In the genomic region with DNA sequence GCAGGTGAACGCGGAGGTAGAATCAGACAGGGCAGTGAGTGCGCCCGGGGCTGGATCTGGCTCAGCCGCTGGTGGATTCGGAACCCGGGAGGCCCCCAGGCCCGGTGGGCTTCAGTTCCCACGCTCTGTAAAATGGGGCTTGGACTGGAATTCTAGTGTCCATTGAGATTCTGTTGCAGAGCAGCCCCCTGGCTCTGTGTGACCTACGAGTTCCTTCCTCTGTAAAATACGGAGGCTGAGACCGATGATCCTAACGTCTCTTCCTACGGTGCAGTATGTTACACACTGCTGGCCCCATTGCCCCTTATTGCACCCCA, we compare ENCODE assay signal across 8 cellular contexts. TPM values are rescaled to one million over a fixed set of nuclear protein-coding genes. Genes with fewer than 3 reads are reported as not detected.
DNase-seq lines count a peak whose midpoint lies in the region; ATAC-seq, FAIRE-seq and TF ChIP-seq lines count a peak whose summit lies in the region.

No MANE protein-coding gene starts in this region.

- peak overlapping the region; percentile 80 for H3K9ac ChIP-seq in keratinocyte (ENCODE audit: control insufficient read depth, extremely low read depth, insufficient read depth, low read length)

- peak overlapping the region; percentile 100 for H3K4me2 ChIP-seq in keratinocyte (ENCODE audit: control insufficient read depth, extremely low read depth, insufficient read depth, low read depth, low read length)

- CTCF ChIA-PET in activated CD4-positive, alpha-beta T cell treated with anti-CD3 and anti-CD28 coated beads, Interleukin-2, amount 10 ng/mL, durations not matched to agents 7 days and 5 days (lab: Charles Lee): interaction anchor here (0.6 to 6.4 kb wide), 40 partner anchors 8 to 1189 kb away, joined by 3 to 72 read pairs (median 6); a partner anchor contains a TSS

- peak overlapping the region; percentile 95 for H3K4me3 Mint-ChIP-seq in activated CD4-positive, alpha-beta T cell treated with anti-CD3 and anti-CD28 coated beads, Interleukin-2, amount 10 ng/mL, durations not matched to agents 7 days and 5 days
- peak overlapping the region; percentile 94 for H3K4me3 Mint-ChIP-seq in activated T-helper 1 cell treated with anti-CD3 and anti-CD28 coated beads, Interleukin-12 subunit alpha, Interleukin-12 subunit beta, Interleukin-2, Interleukin-4 antibody, amounts not matched to agents 30 ng/mL and 10 ng/mL and 1 ng/mL, durations not matched to agents 14 hours and 24 hours and 36 hours

- H3K36me3 ChIP-seq in keratinocyte (ENCODE audit: control insufficient read depth in 2 of 2, extremely low read depth in 1 of 2, insufficient read depth in 2 of 2, low read length in 2 of 2): peaks cover 0 to 4% of the 10 kb centered on the region in 2 experiments
- no peaks in the 10 kb centered on the region for H3K36me3 ChIP-seq in suprapubic skin

- TF ChIP-seq CTCF in keratinocyte (optimal IDR thresholded peaks at IDR 0.05 in 1 of 3, IDR thresholded peaks at IDR 0.05 in 1 of 3, conservative IDR thresholded peaks at IDR 0.05 in 1 of 3; ENCODE audit: extremely low read depth in 1 of 3, insufficient read depth in 2 of 3, low read length in 3 of 3) (no peak), suprapubic skin (IDR thresholded peaks at IDR 0.05) (no peak), GM20000 (IDR thresholded peaks at IDR 0.05; ENCODE audit: extremely low read depth, missing control alignments) (no peak)

- POLR2A ChIA-PET in activated CD4-positive, alpha-beta T cell treated with anti-CD3 and anti-CD28 coated beads, Interleukin-2, amount 10 ng/mL, durations not matched to agents 7 days and 5 days (lab: Charles Lee): interaction anchor here (0.8 kb wide), 1 partner anchor 72 kb away, joined by 5 read pairs; no protein-coding TSS in a partner anchor

- no peak overlapping the region for H3K27ac Mint-ChIP-seq in activated CD4-positive, alpha-beta T cell treated with anti-CD3 and anti-CD28 coated beads, Interleukin-2, amount 10 ng/mL, durations not matched to agents 7 days and 5 days
- H3K27ac Mint-ChIP-seq in activated T-helper 1 cell treated with anti-CD3 and anti-CD28 coated beads, Interleukin-12 subunit alpha, Interleukin-12 subunit beta, Interleukin-2, Interleukin-4 antibody, amounts not matched to agents 30 ng/mL and 10 ng/mL and 1 ng/mL, durations not matched to agents 14 hours and 24 hours and 36 hours: no peak overlapping the region

- H3K4me1 Mint-ChIP-seq in activated CD4-positive, alpha-beta T cell treated with anti-CD3 and anti-CD28 coated beads, Interleukin-2, amount 10 ng/mL, durations not matched to agents 7 days and 5 days: peaks cover 36% of the 10 kb centered on the region
- peaks cover 30% of the 10 kb centered on the region for H3K4me1 Mint-ChIP-seq in activated T-helper 1 cell treated with anti-CD3 and anti-CD28 coated beads, Interleukin-12 subunit alpha, Interleukin-12 subunit beta, Interleukin-2, Interleukin-4 antibody, amounts not matched to agents 30 ng/mL and 10 ng/mL and 1 ng/mL, durations not matched to agents 14 hours and 24 hours and 36 hours (ENCODE audit: low read depth)

- peak overlapping the region; percentile 58 for H3K27ac ChIP-seq in keratinocyte (ENCODE audit: control insufficient read depth, insufficient read depth, low read length)
- peak overlapping the region; percentile 91 for H3K27ac ChIP-seq in suprapubic skin

- peak overlapping the region; percentile 81 to 94 (median 82) for H3K4me3 ChIP-seq in keratinocyte (ENCODE audit: control insufficient read depth in 2 of 3, extremely low read depth in 1 of 3, insufficient read depth in 2 of 3, low read depth in 1 of 3, low read length in 3 of 3)
- peak overlapping the region; percentile 92 for H3K4me3 ChIP-seq in suprapubic skin

- H3K9me3 Mint-ChIP-seq in activated CD4-positive, alpha-beta T cell treated with anti-CD3 and anti-CD28 coated beads, Interleukin-2, amount 10 ng/mL, durations not matched to agents 7 days and 5 days: no peaks in the 10 kb centered on the region
- no peaks in the 10 kb centered on the region for H3K9me3 Mint-ChIP-seq in activated T-helper 1 cell treated with anti-CD3 and anti-CD28 coated beads, Interleukin-12 subunit alpha, Interleukin-12 subunit beta, Interleukin-2, Interleukin-4 antibody, amounts not matched to agents 30 ng/mL and 10 ng/mL and 1 ng/mL, durations not matched to agents 14 hours and 24 hours and 36 hours

- TF ChIP-seq EP300 in suprapubic skin (IDR thresholded peaks at IDR 0.05): no peak

- 0% methylated on average over 7 of the region's 14 CpGs for WGBS in suprapubic skin

- no peaks in the 10 kb centered on the region for H4K20me1 ChIP-seq in keratinocyte (ENCODE audit: control insufficient read depth, extremely low read depth, insufficient read depth, low read length)

- H3K4me1 ChIP-seq in keratinocyte (ENCODE audit: control insufficient read depth, extremely low read depth, insufficient read depth, low read length) (peaks cover 28% of the 10 kb centered on the region), suprapubic skin (peaks cover 48% of the 10 kb centered on the region)

- peaks cover 1% of the 10 kb centered on the region for H3K36me3 Mint-ChIP-seq in activated CD4-positive, alpha-beta T cell treated with anti-CD3 and anti-CD28 coated beads, Interleukin-2, amount 10 ng/mL, durations not matched to agents 7 days and 5 days (ENCODE audit: low read depth)
- H3K36me3 Mint-ChIP-seq in activated T-helper 1 cell treated with anti-CD3 and anti-CD28 coated beads, Interleukin-12 subunit alpha, Interleukin-12 subunit beta, Interleukin-2, Interleukin-4 antibody, amounts not matched to agents 30 ng/mL and 10 ng/mL and 1 ng/mL, durations not matched to agents 14 hours and 24 hours and 36 hours (ENCODE audit: low read depth): no peaks in the 10 kb centered on the region

- H2AFZ ChIP-seq in keratinocyte (ENCODE audit: control insufficient read depth, low read length): peak overlapping the region; percentile 94

- H3K27me3 ChIP-seq in keratinocyte (ENCODE audit: control insufficient read depth, extremely low read depth, insufficient read depth, low read length) (no peaks in the 10 kb centered on the region), suprapubic skin (no peaks in the 10 kb centered on the region)

- H3K9me1 ChIP-seq in keratinocyte (ENCODE audit: control insufficient read depth, extremely low read depth, insufficient read depth, low read length): no peaks in the 10 kb centered on the region

- DNase-seq in activated CD4-positive, alpha-beta T cell treated with anti-CD3 and anti-CD28 coated beads, Interleukin-2, amount 10 ng/mL, durations not matched to agents 7 days and 5 days: no peak
- no peak for DNase-seq in activated CD4-positive, alpha-beta T cell treated with anti-CD3 and anti-CD28 coated beads for 48 hours
- DNase-seq in activated T-helper 1 cell treated with anti-CD3 and anti-CD28 coated beads, Interleukin-12 subunit alpha, Interleukin-12 subunit beta, Interleukin-2, Interleukin-4 antibody, amounts not matched to agents 30 ng/mL and 10 ng/mL and 1 ng/mL, durations not matched to agents 14 hours and 24 hours and 36 hours (ENCODE audit: low spot score): no peak
- no peak for DNase-seq in keratinocyte (ENCODE audit: low read depth, low spot score)
- DNase-seq in suprapubic skin (ENCODE audit: low spot score in 2 of 2): peak in 1 of 2 donors; percentile 16
- DNase-seq in GM20000 (ENCODE audit: low spot score): no peak

- ATAC-seq in GM21367 (IDR thresholded peaks at IDR 0.05; ENCODE audit: unreplicated experiment) (no peak), HG03280 (IDR thresholded peaks at IDR 0.05; ENCODE audit: unreplicated experiment) (no peak)

- dilution Hi-C loops in keratinocyte (cut with MboI; ENCODE audit: extremely low pct_ligation_motif_present, low sequenced_read_pairs): no loop called here

- no peaks in the 10 kb centered on the region for H3K9me3 ChIP-seq in keratinocyte (ENCODE audit: control insufficient read depth, low read depth, low read length)
- H3K9me3 ChIP-seq in suprapubic skin: no peaks in the 10 kb centered on the region

- intact Hi-C loops in activated T-helper 1 cell treated with anti-CD3 and anti-CD28 coated beads, Interleukin-12 subunit alpha, Interleukin-12 subunit beta, Interleukin-2, Interleukin-4 antibody, amounts not matched to agents 30 ng/mL and 10 ng/mL and 1 ng/mL, durations not matched to agents 14 hours and 24 hours and 36 hours (cut with micrococcal nuclease): no loop called here

- H3K27me3 Mint-ChIP-seq in activated CD4-positive, alpha-beta T cell treated with anti-CD3 and anti-CD28 coated beads, Interleukin-2, amount 10 ng/mL, durations not matched to agents 7 days and 5 days: peaks cover 3% of the 10 kb centered on the region
- H3K27me3 Mint-ChIP-seq in activated T-helper 1 cell treated with anti-CD3 and anti-CD28 coated beads, Interleukin-12 subunit alpha, Interleukin-12 subunit beta, Interleukin-2, Interleukin-4 antibody, amounts not matched to agents 30 ng/mL and 10 ng/mL and 1 ng/mL, durations not matched to agents 14 hours and 24 hours and 36 hours (ENCODE audit: insufficient read depth): peaks cover 4% of the 10 kb centered on the region

- TF ChIP-seq POLR2A in suprapubic skin (IDR thresholded peaks at IDR 0.05): no peak

- no peak for FAIRE-seq in keratinocyte (lab: Jason Lieb, UNC)

- H3K79me2 ChIP-seq in keratinocyte (ENCODE audit: control insufficient read depth, insufficient read depth, low read length): peaks cover 5% of the 10 kb centered on the region

RNA-seq across cellular contexts. Expression of a gene that starts 14.9 kb away (rescaled TPM):
- total RNA-seq in activated CD4-positive, alpha-beta T cell treated with anti-CD3 and anti-CD28 coated beads, Interleukin-2, amount 10 ng/mL, durations not matched to agents 7 days and 5 days: 1 to 10 TPM; 8.2 to 9.6 TPM
- total RNA-seq in activated T-helper 1 cell treated with anti-CD3 and anti-CD28 coated beads, Interleukin-12 subunit alpha, Interleukin-12 subunit beta, Interleukin-2, Interleukin-4 antibody, amounts not matched to agents 30 ng/mL and 10 ng/mL and 1 ng/mL, durations not matched to agents 14 hours and 24 hours and 36 hours: 9.2 and 9.4 TPM in 2 replicates
- 20.5 to 39.2 TPM (median 24.8 TPM) in 3 replicates for polyA plus RNA-seq in keratinocyte
- 11.2 TPM for polyA plus RNA-seq in keratinocyte (2011; ENCODE audit: low read depth)
- 12.1 and 25.9 TPM in 2 replicates for polyA plus RNA-seq in keratinocyte (2011; cell fraction: cytosol; rRNA removed)
- polyA plus RNA-seq in keratinocyte (2011; cell fraction: nucleus; rRNA removed): 55.6 and 73.3 TPM in 2 replicates
- polyA plus RNA-seq in keratinocyte (2012; ENCODE audit: low replicate concordance): 42.9 and 52.4 TPM in 2 replicates
- 22.4 to 37.8 TPM (median 30.0 TPM) in 3 replicates for polyA minus RNA-seq in keratinocyte
- polyA minus RNA-seq in keratinocyte (2011; cell fraction: cytosol; rRNA and poly(A)+ RNA removed): 49.9 TPM
- polyA minus RNA-seq in keratinocyte (2011; cell fraction: nucleus; rRNA and poly(A)+ RNA removed): 29.0 and 32.8 TPM in 2 replicates
- 100 to 1,000 TPM in 1 of 4 donors, 10 to 100 TPM in 3; 49.4 to 107 (median 63.9) TPM for total RNA-seq in suprapubic skin

RNA-seq across cellular contexts. Expression of a gene that starts 29.1 kb away (rescaled TPM):
- total RNA-seq in activated CD4-positive, alpha-beta T cell treated with anti-CD3 and anti-CD28 coated beads, Interleukin-2, amount 10 ng/mL, durations not matched to agents 7 days and 5 days: 100 to 1,000 TPM; 135 to 194 TPM
- 124 and 129 TPM in 2 replicates for total RNA-seq in activated T-helper 1 cell treated with anti-CD3 and anti-CD28 coated beads, Interleukin-12 subunit alpha, Interleukin-12 subunit beta, Interleukin-2, Interleukin-4 antibody, amounts not matched to agents 30 ng/mL and 10 ng/mL and 1 ng/mL, durations not matched to agents 14 hours and 24 hours and 36 hours
- 18.1 to 40.1 TPM (median 25.0 TPM) in 3 replicates for polyA plus RNA-seq in keratinocyte
- polyA plus RNA-seq in keratinocyte (2011; ENCODE audit: low read depth): 26.3 TPM
- 11.4 and 22.0 TPM in 2 replicates for polyA plus RNA-seq in keratinocyte (2011; cell fraction: cytosol; rRNA removed)
- 58.2 and 67.9 TPM in 2 replicates for polyA plus RNA-seq in keratinocyte (2011; cell fraction: nucleus; rRNA removed)
- 16.9 and 35.5 TPM in 2 replicates for polyA plus RNA-seq in keratinocyte (2012; ENCODE audit: low replicate concordance)
- polyA minus RNA-seq in keratinocyte: 18.7 to 32.6 TPM (median 20.1 TPM) in 3 replicates
- 17.8 TPM for polyA minus RNA-seq in keratinocyte (2011; cell fraction: cytosol; rRNA and poly(A)+ RNA removed)
- 29.3 and 30.3 TPM in 2 replicates for polyA minus RNA-seq in keratinocyte (2011; cell fraction: nucleus; rRNA and poly(A)+ RNA removed)
- 100 to 1,000 TPM in 1 of 4 donors, 10 to 100 TPM in 3; 55.7 to 154 (median 77.2) TPM for total RNA-seq in suprapubic skin

RNA-seq across cellular contexts. Expression of a gene that starts 35.1 kb away (rescaled TPM):
- total RNA-seq in activated CD4-positive, alpha-beta T cell treated with anti-CD3 and anti-CD28 coated beads, Interleukin-2, amount 10 ng/mL, durations not matched to agents 7 days and 5 days: 10 to 100 TPM; 52.7 to 53.7 TPM
- total RNA-seq in activated T-helper 1 cell treated with anti-CD3 and anti-CD28 coated beads, Interleukin-12 subunit alpha, Interleukin-12 subunit beta, Interleukin-2, Interleukin-4 antibody, amounts not matched to agents 30 ng/mL and 10 ng/mL and 1 ng/mL, durations not matched to agents 14 hours and 24 hours and 36 hours: 36.7 and 39.8 TPM in 2 replicates
- polyA plus RNA-seq in keratinocyte: 35.7 to 60.9 TPM (median 43.3 TPM) in 3 replicates
- polyA plus RNA-seq in keratinocyte (2011; ENCODE audit: low read depth): 6.0 TPM
- 46.0 and 102 TPM in 2 replicates for polyA plus RNA-seq in keratinocyte (2011; cell fraction: cytosol; rRNA removed)
- 62.8 and 80.0 TPM in 2 replicates for polyA plus RNA-seq in keratinocyte (2011; cell fraction: nucleus; rRNA removed)
- 71.4 and 79.2 TPM in 2 replicates for polyA plus RNA-seq in keratinocyte (2012; ENCODE audit: low replicate concordance)
- polyA minus RNA-seq in keratinocyte: 8.5 to 13.1 TPM (median 9.6 TPM) in 3 replicates
- 37.6 TPM for polyA minus RNA-seq in keratinocyte (2011; cell fraction: cytosol; rRNA and poly(A)+ RNA removed)
- polyA minus RNA-seq in keratinocyte (2011; cell fraction: nucleus; rRNA and poly(A)+ RNA removed): 15.4 and 16.5 TPM in 2 replicates
- total RNA-seq in suprapubic skin: 10 to 100 TPM; 54.5 to 75.7 (median 65.0) TPM

RNA-seq across cellular contexts. Expression of a gene that starts 51.9 kb away (rescaled TPM):
- total RNA-seq in activated CD4-positive, alpha-beta T cell treated with anti-CD3 and anti-CD28 coated beads, Interleukin-2, amount 10 ng/mL, durations not matched to agents 7 days and 5 days: 100 to 1,000 TPM; 306 to 324 TPM
- 249 and 250 TPM in 2 replicates for total RNA-seq in activated T-helper 1 cell treated with anti-CD3 and anti-CD28 coated beads, Interleukin-12 subunit alpha, Interleukin-12 subunit beta, Interleukin-2, Interleukin-4 antibody, amounts not matched to agents 30 ng/mL and 10 ng/mL and 1 ng/mL, durations not matched to agents 14 hours and 24 hours and 36 hours
- 21.1 to 29.2 TPM (median 23.3 TPM) in 3 replicates for polyA plus RNA-seq in keratinocyte
- 72.4 TPM for polyA plus RNA-seq in keratinocyte (2011; ENCODE audit: low read depth)
- 15.4 and 26.0 TPM in 2 replicates for polyA plus RNA-seq in keratinocyte (2011; cell fraction: cytosol; rRNA removed)
- polyA plus RNA-seq in keratinocyte (2011; cell fraction: nucleus; rRNA removed): 38.5 and 51.4 TPM in 2 replicates
- polyA plus RNA-seq in keratinocyte (2012; ENCODE audit: low replicate concordance): 26.4 and 42.3 TPM in 2 replicates
- polyA minus RNA-seq in keratinocyte: 28.1 to 136 TPM (median 33.8 TPM) in 3 replicates
- 62.0 TPM for polyA minus RNA-seq in keratinocyte (2011; cell fraction: cytosol; rRNA and poly(A)+ RNA removed)
- polyA minus RNA-seq in keratinocyte (2011; cell fraction: nucleus; rRNA and poly(A)+ RNA removed): 26.1 and 27.0 TPM in 2 replicates
- total RNA-seq in suprapubic skin: 100 to 1,000 TPM in 2 of 4 donors, 10 to 100 TPM in 2; 84.3 to 157 (median 105) TPM

RNA-seq across cellular contexts. Expression of a gene that starts 55.2 kb away (rescaled TPM):
- under 1 TPM; 0.10 to 0.17 TPM for total RNA-seq in activated CD4-positive, alpha-beta T cell treated with anti-CD3 and anti-CD28 coated beads, Interleukin-2, amount 10 ng/mL, durations not matched to agents 7 days and 5 days
- 0.64 and 0.73 TPM in 2 replicates for total RNA-seq in activated T-helper 1 cell treated with anti-CD3 and anti-CD28 coated beads, Interleukin-12 subunit alpha, Interleukin-12 subunit beta, Interleukin-2, Interleukin-4 antibody, amounts not matched to agents 30 ng/mL and 10 ng/mL and 1 ng/mL, durations not matched to agents 14 hours and 24 hours and 36 hours
- polyA plus RNA-seq in keratinocyte: 2.2 to 4.9 TPM (median 2.7 TPM) in 3 replicates
- polyA plus RNA-seq in keratinocyte (2011; ENCODE audit: low read depth): 0.32 TPM
- 2.5 and 2.6 TPM in 2 replicates for polyA plus RNA-seq in keratinocyte (2011; cell fraction: cytosol; rRNA removed)
- 9.3 and 10.6 TPM in 2 replicates for polyA plus RNA-seq in keratinocyte (2011; cell fraction: nucleus; rRNA removed)
- polyA plus RNA-seq in keratinocyte (2012; ENCODE audit: low replicate concordance): 2.0 and 2.9 TPM in 2 replicates
- polyA minus RNA-seq in keratinocyte: 2.9 to 3.3 TPM (median 3.1 TPM) in 3 replicates
- 5.0 TPM for polyA minus RNA-seq in keratinocyte (2011; cell fraction: cytosol; rRNA and poly(A)+ RNA removed)
- polyA minus RNA-seq in keratinocyte (2011; cell fraction: nucleus; rRNA and poly(A)+ RNA removed): 2.3 and 2.4 TPM in 2 replicates
- 1 to 10 TPM; 2.7 to 5.5 (median 4.0) TPM for total RNA-seq in suprapubic skin
